ENCODE assay signal across 10 cellular contexts in genomic region chrX:10579753-10580060, GRCh38. TPM values are rescaled to one million over a fixed set of nuclear protein-coding genes. Genes with fewer than 3 reads are reported as not detected.
A peak's percentile ranks its signal among the peaks of the same experiment; 100 is the strongest.
DNase-seq lines count a peak whose midpoint lies in the region; ATAC-seq and TF ChIP-seq lines count a peak whose summit lies in the region.
"Had no signal": no experiment of that assay in that cellular context is flagged by ENCODE, and none has a peak within 500 bp of the region (broad histone marks: within the 10 kb centered on the region; RNA-seq: fewer than 3 reads in every experiment).

No MANE protein-coding gene starts in this region.

- H3K4me3 ChIP-seq in HAP-1 (peak overlapping the region; percentile 17), SJSA1 (peak overlapping the region; percentile 13), hepatocyte (peak overlapping the region; percentile 6), smooth muscle cell (peak overlapping the region; percentile 34)

- H3K4me2 ChIP-seq in hepatocyte (peak overlapping the region; percentile 59), smooth muscle cell (peak overlapping the region; percentile 83)

- peak overlapping the region; percentile 76 for H3K9ac ChIP-seq in smooth muscle cell (ENCODE audit: low read depth)

- H3K4me1 ChIP-seq in HAP-1: peaks cover 32% of the 10 kb centered on the region
- peaks cover 34% of the 10 kb centered on the region for H3K4me1 ChIP-seq in SJSA1 (replicated peaks)
- peaks cover 19% of the 10 kb centered on the region for H3K4me1 ChIP-seq in hepatocyte (ENCODE audit: insufficient read depth)
- H3K4me1 ChIP-seq in smooth muscle cell (ENCODE audit: low read depth): peaks cover 7% of the 10 kb centered on the region

- DNase-seq in HAP-1 (ENCODE audit: low spot score in 2 of 2) (peak; percentile 70 to 94), SJSA1 (ENCODE audit: low read depth in 1 of 2, low spot score in 2 of 2) (peak in 1 of 2 experiments; percentile 73), hepatocyte (ENCODE audit: low spot score) (no peak), smooth muscle cell (lab: John Stamatoyannopoulos, UW; ENCODE audit: unreplicated experiment) (no peak), NCI-H82 (lab: John Stamatoyannopoulos, UW) (no peak), SK-N-DZ (ENCODE audit: low spot score) (no peak)
- DNase-seq: activated CD4-positive, CD25-positive, alpha-beta regulatory T cell treated with anti-CD3 and anti-CD28 coated beads, Interleukin-2, amount 50 U/mL, for 72 hours; KG1; midbrain had no signal

- 54% methylated on average over 5 of the region's 5 CpGs for WGBS in hepatocyte (ENCODE audit: low lambda C conversion rate, missing lambda C conversion rate)
- WGBS in smooth muscle cell (ENCODE audit: low lambda C conversion rate): 34% methylated on average over 5 of the region's 5 CpGs

- H3K27ac ChIP-seq in SJSA1: peak overlapping the region; percentile 95
- H3K27ac ChIP-seq in hepatocyte: peak overlapping the region; percentile 79
- H3K27ac ChIP-seq in smooth muscle cell (ENCODE audit: low read depth): peak overlapping the region; percentile 95

- H3F3A ChIP-seq in smooth muscle cell (ENCODE audit: low read depth): no peaks in the 10 kb centered on the region

- no peaks in the 10 kb centered on the region for H3K9me2 ChIP-seq in hepatocyte (replicated peaks; ENCODE audit: insufficient read depth)

- no peaks in the 10 kb centered on the region for H4K20me1 ChIP-seq in hepatocyte (ENCODE audit: insufficient read depth, poor library complexity, severe bottlenecking)
- H4K20me1 ChIP-seq in smooth muscle cell (ENCODE audit: low read depth): peaks cover 6% of the 10 kb centered on the region

- peaks cover 5% of the 10 kb centered on the region; the same call in 1 of the 2 replicates for H3K9me3 ChIP-seq in HAP-1
- H3K9me3 ChIP-seq in SJSA1 (replicated peaks): no peaks in the 10 kb centered on the region
- peaks cover 5% of the 10 kb centered on the region for H3K9me3 ChIP-seq in hepatocyte (ENCODE audit: low read depth)
- peaks cover 6% of the 10 kb centered on the region for H3K9me3 ChIP-seq in smooth muscle cell (replicated peaks; ENCODE audit: low read depth)

- H2AFZ ChIP-seq in hepatocyte: peak overlapping the region; percentile 0
- H2AFZ ChIP-seq in smooth muscle cell (ENCODE audit: low read depth): peak overlapping the region; percentile 42

- H3K36me3 ChIP-seq in HAP-1 (replicated peaks) (no peaks in the 10 kb centered on the region), SJSA1 (no peaks in the 10 kb centered on the region), hepatocyte (replicated peaks; ENCODE audit: insufficient read depth, low read depth) (no peaks in the 10 kb centered on the region), smooth muscle cell (ENCODE audit: low read depth) (no peaks in the 10 kb centered on the region)

- no peak for TF ChIP-seq CTCF in hepatocyte (IDR thresholded peaks at IDR 0.05; ENCODE audit: poor library complexity)
- no peak for TF ChIP-seq CTCF in smooth muscle cell (IDR thresholded peaks at IDR 0.05; ENCODE audit: borderline replicate concordance, insufficient read depth, poor library complexity, severe bottlenecking)

- no peak for ATAC-seq in HG02588 (IDR thresholded peaks at IDR 0.05; ENCODE audit: unreplicated experiment)

- in situ Hi-C loops in HAP-1 (cut with MboI; ENCODE audit: low sequenced_read_pairs): no loop called here

- H3K27me3 ChIP-seq in HAP-1 (ENCODE audit: low read depth): no peaks in the 10 kb centered on the region
- no peaks in the 10 kb centered on the region for H3K27me3 ChIP-seq in SJSA1 (replicated peaks)
- no peaks in the 10 kb centered on the region for H3K27me3 ChIP-seq in hepatocyte
- H3K27me3 ChIP-seq in smooth muscle cell (ENCODE audit: low read depth): no peaks in the 10 kb centered on the region

- H3K79me2 ChIP-seq in hepatocyte (peaks cover 44% of the 10 kb centered on the region), smooth muscle cell (ENCODE audit: low read depth) (peaks cover 42% of the 10 kb centered on the region)

RNA-seq across cellular contexts. Expression of gene MID1, which starts 40.7 kb away (rescaled TPM):
- 9.4 and 14.8 TPM in 2 replicates for total RNA-seq in SJSA1 (2014; rRNA removed; shearing (Covaris generic))
- total RNA-seq in hepatocyte: 21.1 and 23.0 TPM in 2 replicates
- polyA plus RNA-seq in hepatocyte: 21.3 and 25.9 TPM in 2 replicates
- 41.1 and 45.2 TPM in 2 replicates for total RNA-seq in smooth muscle cell
- polyA plus RNA-seq in smooth muscle cell: 22.6 and 46.6 TPM in 2 replicates
- 0.92 and 1.9 TPM in 2 replicates for polyA plus RNA-seq in SK-N-DZ (2014; cell fraction: cytosol; rRNA removed)
- 1.1 and 2.8 TPM in 2 replicates for polyA plus RNA-seq in SK-N-DZ (2014; cell fraction: nucleus; rRNA removed)

Comparison
In these comparisons a context has a peak if more than half of its experiments do, and no peak if none do; other contexts are left out.
1. DNase-seq: peak in HAP-1 (2 of 2); none in hepatocyte (single experiment), smooth muscle cell (single experiment), NCI-H82 (single experiment) and SK-N-DZ (single experiment).
2. Peak in every context shown above with its lines, with median percentiles within 50 percentile points of each other: H3K4me3 ChIP-seq and H3K27ac ChIP-seq.